Comparison of ENCODE assay signal across 8 cellular contexts in the genomic region with DNA sequence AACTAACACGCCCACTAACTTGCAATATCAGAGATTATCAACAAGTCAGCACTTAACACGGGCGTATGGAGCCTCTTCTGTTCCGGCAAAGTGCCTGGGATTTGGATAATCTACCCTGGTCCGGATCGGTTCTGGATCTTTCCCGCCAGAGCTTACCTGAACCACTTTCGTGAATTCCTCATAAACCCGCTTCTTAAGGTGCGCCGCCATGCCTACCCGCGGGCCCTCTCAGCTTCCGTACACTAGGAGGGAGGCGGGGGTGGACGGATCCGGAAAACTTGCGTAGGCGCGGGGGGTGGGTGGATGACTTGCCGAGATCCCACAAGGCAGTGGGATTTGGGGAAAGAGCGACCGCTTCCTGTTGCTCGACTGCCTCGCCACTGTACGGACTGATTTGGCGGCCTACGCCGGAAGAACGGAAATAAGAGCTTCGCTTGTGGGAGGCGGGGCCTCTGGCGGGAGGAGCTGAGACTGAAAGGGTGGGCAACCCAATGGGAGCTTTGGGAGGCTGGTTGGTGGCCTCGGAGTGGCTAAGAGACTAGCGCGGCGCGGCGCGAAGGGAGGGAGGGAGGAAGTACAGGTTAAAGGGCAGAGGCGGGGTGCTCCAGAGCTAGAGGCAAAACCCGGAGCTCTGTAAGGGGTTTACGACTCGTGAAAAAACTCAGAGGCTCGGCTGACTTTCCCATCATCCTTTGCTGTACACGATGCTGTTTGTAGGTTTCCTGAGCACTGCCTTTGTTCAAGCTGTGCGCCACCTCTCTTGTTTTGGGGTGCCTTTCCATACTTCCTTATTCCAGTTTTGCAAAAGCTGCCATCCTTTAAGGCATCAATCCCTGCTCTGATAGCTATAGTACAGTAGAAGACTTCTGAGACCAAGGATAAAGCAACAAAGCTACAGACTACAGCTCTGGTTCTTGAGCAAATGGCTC. TPM values are rescaled to one million over a fixed set of nuclear protein-coding genes. Genes with fewer than 3 reads are reported as not detected.
DNase-seq lines count a peak whose midpoint lies in the region; ATAC-seq lines count a peak whose summit lies in the region.

A gene with protein sequence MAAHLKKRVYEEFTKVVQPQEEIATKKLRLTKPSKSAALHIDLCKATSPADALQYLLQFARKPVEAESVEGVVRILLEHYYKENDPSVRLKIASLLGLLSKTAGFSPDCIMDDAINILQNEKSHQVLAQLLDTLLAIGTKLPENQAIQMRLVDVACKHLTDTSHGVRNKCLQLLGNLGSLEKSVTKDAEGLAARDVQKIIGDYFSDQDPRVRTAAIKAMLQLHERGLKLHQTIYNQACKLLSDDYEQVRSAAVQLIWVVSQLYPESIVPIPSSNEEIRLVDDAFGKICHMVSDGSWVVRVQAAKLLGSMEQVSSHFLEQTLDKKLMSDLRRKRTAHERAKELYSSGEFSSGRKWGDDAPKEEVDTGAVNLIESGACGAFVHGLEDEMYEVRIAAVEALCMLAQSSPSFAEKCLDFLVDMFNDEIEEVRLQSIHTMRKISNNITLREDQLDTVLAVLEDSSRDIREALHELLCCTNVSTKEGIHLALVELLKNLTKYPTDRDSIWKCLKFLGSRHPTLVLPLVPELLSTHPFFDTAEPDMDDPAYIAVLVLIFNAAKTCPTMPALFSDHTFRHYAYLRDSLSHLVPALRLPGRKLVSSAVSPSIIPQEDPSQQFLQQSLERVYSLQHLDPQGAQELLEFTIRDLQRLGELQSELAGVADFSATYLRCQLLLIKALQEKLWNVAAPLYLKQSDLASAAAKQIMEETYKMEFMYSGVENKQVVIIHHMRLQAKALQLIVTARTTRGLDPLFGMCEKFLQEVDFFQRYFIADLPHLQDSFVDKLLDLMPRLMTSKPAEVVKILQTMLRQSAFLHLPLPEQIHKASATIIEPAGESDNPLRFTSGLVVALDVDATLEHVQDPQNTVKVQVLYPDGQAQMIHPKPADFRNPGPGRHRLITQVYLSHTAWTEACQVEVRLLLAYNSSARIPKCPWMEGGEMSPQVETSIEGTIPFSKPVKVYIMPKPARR (minus strand): TSS at position 235 of the 929 bp plus-strand sequence. CDS start 25 bp downstream, at position 210.

- peaks cover 11% of the 10 kb centered on the region for H3K4me1 ChIP-seq in effector memory CD4-positive, alpha-beta T cell (ENCODE audit: control insufficient read depth, insufficient read depth, low read length, poor library complexity, severe bottlenecking)

- H3K36me3 ChIP-seq in effector memory CD4-positive, alpha-beta T cell (ENCODE audit: control insufficient read depth, insufficient read depth, low read length) = peaks cover under 1% of the 10 kb centered on the region

- ATAC-seq in GM21360 (IDR thresholded peaks at IDR 0.05; ENCODE audit: unreplicated experiment) = peak; percentile 98

- peak within 1 kb of the TSS; percentile 71 for H3K4me3 ChIP-seq in effector memory CD4-positive, alpha-beta T cell (ENCODE audit: insufficient read depth, low read depth, low read length, poor library complexity, severe bottlenecking)

- no peaks in the 10 kb centered on the region for H3K9me3 ChIP-seq in effector memory CD4-positive, alpha-beta T cell (ENCODE audit: control insufficient read depth, low read length)

- H3K27me3 ChIP-seq in effector memory CD4-positive, alpha-beta T cell (replicated peaks; ENCODE audit: control insufficient read depth, insufficient read depth, low read length, poor library complexity, severe bottlenecking) = no peaks in the 10 kb centered on the region

- H3K27ac ChIP-seq in effector memory CD4-positive, alpha-beta T cell (ENCODE audit: insufficient read depth, low read length, poor library complexity, severe bottlenecking) = peak within 1 kb of the TSS; percentile 79

- DNase-seq in COLO829 (ENCODE audit: low spot score) (peak; percentile 95), HT1080 (ENCODE audit: low read depth) (peak; percentile 100), NOMO-1 treated with DMSO at 0.1 percent for 48 hours (lab: John Stamatoyannopoulos, UW; ENCODE audit: unreplicated experiment) (peak; percentile 100), lung microvascular endothelial cell (ENCODE audit: low read depth in 2 of 2) (peak; percentile 99 to 100)
- DNase-seq in activated CD8-positive, alpha-beta memory T cell treated with anti-CD3 and anti-CD28 coated beads for 4 hours (ENCODE audit: low read depth in 2 of 2) = peak; percentile 91 to 97
- peak; percentile 94 to 97 (median 97) for DNase-seq in effector memory CD4-positive, alpha-beta T cell
- peak; percentile 95 to 98 (median 95) for DNase-seq in stimulated activated CD4-positive, alpha-beta T cell treated with anti-CD3 and anti-CD28 coated beads, TNF-alpha, amount 100 ng/mL, for 48 hours (ENCODE audit: low read depth in 3 of 3)

RNA-seq across cellular contexts. Expression of the gene that starts here (rescaled TPM):
- total RNA-seq in HT1080 (2014; rRNA removed; shearing (Covaris generic)) = 31.0 and 37.7 TPM in 2 replicates
- 20.0 and 20.3 TPM in 2 replicates for polyA plus RNA-seq in HT1080 (2015; cell fraction: cytosol; rRNA removed)
- polyA plus RNA-seq in HT1080 (2015; cell fraction: nucleus; rRNA removed) = 91.4 and 94.4 TPM in 2 replicates
- total RNA-seq in lung microvascular endothelial cell = 21.8 and 26.4 TPM in 2 replicates

Comparison
In these comparisons a context has a peak if more than half of its experiments do, and no peak if none do; other contexts are left out.
1. Peak in every context shown above with its lines: DNase-seq, ATAC-seq, H3K4me3 ChIP-seq and H3K27ac ChIP-seq.